ENCODE assay signal across 8 cellular contexts in the genomic region with DNA sequence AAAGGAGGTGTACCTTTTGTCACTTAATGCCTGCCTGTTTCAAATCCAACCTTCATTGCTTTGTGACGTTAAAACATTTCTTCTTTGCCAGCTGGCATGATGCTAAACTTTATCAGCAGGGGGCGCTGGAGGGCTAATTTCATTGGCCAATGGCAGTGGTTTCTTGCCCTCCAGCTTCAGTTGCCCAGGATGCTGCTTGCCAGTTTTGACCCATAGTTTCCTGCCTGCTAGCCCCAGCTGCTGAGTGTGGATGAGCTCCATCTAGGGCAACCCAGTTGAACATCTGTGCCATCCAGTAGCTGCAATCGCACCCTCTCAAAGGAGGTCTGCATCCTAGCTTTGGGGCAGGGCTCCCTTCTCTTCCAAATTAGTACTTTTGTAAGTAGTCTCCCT. TPM values are rescaled to one million over a fixed set of nuclear protein-coding genes. Genes with fewer than 3 reads are reported as not detected.
DNase-seq lines count a peak whose midpoint lies in the region; ATAC-seq lines count a peak whose summit lies in the region.

No MANE protein-coding gene starts in this region.

- H3K4me1 Mint-ChIP-seq in activated CD4-positive, alpha-beta T cell treated with anti-CD3 and anti-CD28 coated beads, Interleukin-2, amount 10 ng/mL, durations not matched to agents 24 days and 14 days: peaks cover 9% of the 10 kb centered on the region

- no peak overlapping the region for H3K4me3 Mint-ChIP-seq in activated CD4-positive, alpha-beta T cell treated with anti-CD3 and anti-CD28 coated beads, Interleukin-2, amount 10 ng/mL, durations not matched to agents 24 days and 14 days

- no peak overlapping the region for H3K27ac Mint-ChIP-seq in activated CD4-positive, alpha-beta T cell treated with anti-CD3 and anti-CD28 coated beads, Interleukin-2, amount 10 ng/mL, durations not matched to agents 24 days and 14 days

- intact Hi-C loops in activated CD4-positive, alpha-beta T cell treated with anti-CD3 and anti-CD28 coated beads, Interleukin-2, amount 10 ng/mL, durations not matched to agents 24 days and 14 days (cut with micrococcal nuclease): loop anchor here (1.0 to 2.0 kb wide), 2 partner anchors 50 to 51 kb away; no protein-coding TSS in a partner anchor

- peaks cover 17% of the 10 kb centered on the region for H3K27me3 Mint-ChIP-seq in activated CD4-positive, alpha-beta T cell treated with anti-CD3 and anti-CD28 coated beads, Interleukin-2, amount 10 ng/mL, durations not matched to agents 24 days and 14 days

- H3K36me3 Mint-ChIP-seq in activated CD4-positive, alpha-beta T cell treated with anti-CD3 and anti-CD28 coated beads, Interleukin-2, amount 10 ng/mL, durations not matched to agents 24 days and 14 days (ENCODE audit: low read depth): no peaks in the 10 kb centered on the region

- no peaks in the 10 kb centered on the region for H3K9me3 Mint-ChIP-seq in activated CD4-positive, alpha-beta T cell treated with anti-CD3 and anti-CD28 coated beads, Interleukin-2, amount 10 ng/mL, durations not matched to agents 24 days and 14 days

- ATAC-seq in HG02588 (IDR thresholded peaks at IDR 0.05; ENCODE audit: unreplicated experiment) (peak; percentile 70), HG02759 (IDR thresholded peaks at IDR 0.05; ENCODE audit: unreplicated experiment) (no peak)

- DNase-seq in D341Med (ENCODE audit: low spot score): peak; percentile 80
- DNase-seq in NCI-H510A treated with DMSO at 0.1 percent for 48 hours (lab: John Stamatoyannopoulos, UW): peak; percentile 42
- DNase-seq in activated CD4-positive, alpha-beta T cell treated with anti-CD3 and anti-CD28 coated beads, Interleukin-2, amount 10 ng/mL, durations not matched to agents 24 days and 14 days: peak; percentile 93
- peak; percentile 23 for DNase-seq in dedifferentiated amniotic fluid mesenchymal stem cell (ENCODE audit: extremely low spot score)
- DNase-seq in lung microvascular endothelial cell (ENCODE audit: low read depth in 2 of 2): peak; percentile 54 to 75
- peak; percentile 20 to 31 for DNase-seq in stimulated activated CD8-positive, alpha-beta memory T cell treated with anti-CD3 and anti-CD28 coated beads, Interleukin-15, amount 100 ng/mL, for 4 hours (ENCODE audit: low read depth in 2 of 2)

RNA-seq across cellular contexts. Expression of a gene that starts 22.1 kb away (rescaled TPM):
- total RNA-seq in activated CD4-positive, alpha-beta T cell treated with anti-CD3 and anti-CD28 coated beads, Interleukin-2, amount 10 ng/mL, durations not matched to agents 24 days and 14 days: 0.42 and 0.69 TPM in 2 replicates
- total RNA-seq in lung microvascular endothelial cell: 4.8 and 71.4 TPM in 2 replicates

RNA-seq across cellular contexts. Expression of a gene that starts 27.0 kb away (rescaled TPM):
- 88.6 and 91.6 TPM in 2 replicates for total RNA-seq in activated CD4-positive, alpha-beta T cell treated with anti-CD3 and anti-CD28 coated beads, Interleukin-2, amount 10 ng/mL, durations not matched to agents 24 days and 14 days
- total RNA-seq in lung microvascular endothelial cell: 93.5 and 95.5 TPM in 2 replicates

RNA-seq across cellular contexts. Expression of a gene that starts 44.4 kb away (rescaled TPM):
- not detected in 2 replicates for total RNA-seq in activated CD4-positive, alpha-beta T cell treated with anti-CD3 and anti-CD28 coated beads, Interleukin-2, amount 10 ng/mL, durations not matched to agents 24 days and 14 days
- total RNA-seq in lung microvascular endothelial cell: not detected in 2 replicates

RNA-seq across cellular contexts. Expression of a gene that starts 58.3 kb away (rescaled TPM):
- 0.16 TPM in 1 of 2 replicates, not detected in the other for total RNA-seq in activated CD4-positive, alpha-beta T cell treated with anti-CD3 and anti-CD28 coated beads, Interleukin-2, amount 10 ng/mL, durations not matched to agents 24 days and 14 days
- 0.20 and 0.22 TPM in 2 replicates for total RNA-seq in lung microvascular endothelial cell

Comparison
In these comparisons a context has a peak if more than half of its experiments do, and no peak if none do; other contexts are left out.
1. DNase-seq: peak in every context shown above with its lines; median percentile 93 in activated CD4-positive, alpha-beta T cell treated with anti-CD3 and anti-CD28 coated beads, Interleukin-2, amount 10 ng/mL, durations not matched to agents 24 days and 14 days; 80 in D341Med; 64 in lung microvascular endothelial cell; 42 in NCI-H510A treated with DMSO at 0.1 percent for 48 hours; 26 in stimulated activated CD8-positive, alpha-beta memory T cell treated with anti-CD3 and anti-CD28 coated beads, Interleukin-15, amount 100 ng/mL, for 4 hours; 23 in dedifferentiated amniotic fluid mesenchymal stem cell.